ENCODE assay signal across 9 cellular contexts in the genomic region with DNA sequence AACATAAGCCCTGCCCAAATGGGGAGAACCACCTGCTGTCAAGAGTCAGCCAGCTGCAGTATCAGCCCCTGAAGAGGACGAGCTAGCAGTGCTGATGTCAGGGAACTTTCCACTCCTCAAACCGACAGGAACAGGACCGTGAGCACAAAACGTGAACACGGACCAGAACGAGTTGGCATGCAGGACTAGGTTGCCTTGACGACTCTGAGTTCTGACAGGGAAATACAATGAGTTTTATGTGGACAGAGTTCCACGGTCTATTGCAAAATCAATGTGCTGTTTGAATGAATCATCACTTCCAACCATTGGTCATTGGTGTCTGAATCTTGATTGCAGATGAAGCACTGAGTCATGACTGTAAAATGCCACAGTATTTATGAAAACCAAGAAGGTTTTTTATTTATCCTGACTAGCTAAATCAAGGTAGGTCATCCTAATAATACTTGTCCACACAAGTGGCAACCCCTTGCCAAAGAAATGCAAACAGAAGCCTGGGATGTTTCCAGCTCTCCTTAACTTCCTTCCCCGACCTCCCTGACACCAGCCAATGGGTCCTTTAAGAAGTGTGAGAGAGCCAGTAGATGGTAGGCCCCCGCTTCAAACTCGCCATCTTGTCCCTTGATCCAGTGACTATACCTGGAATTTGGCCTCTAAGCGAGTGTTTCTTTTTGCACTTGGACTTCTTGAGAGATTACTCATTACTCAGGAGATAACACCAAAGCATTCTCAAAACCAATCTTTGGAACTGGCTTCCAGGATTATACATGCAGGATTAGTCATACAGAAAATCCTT.
DNase-seq lines count a peak whose midpoint lies in the region; ATAC-seq, FAIRE-seq and TF ChIP-seq lines count a peak whose summit lies in the region.
"Had no signal": no experiment of that assay in that cellular context is flagged by ENCODE, and none has a peak within 500 bp of the region (broad histone marks: within the 10 kb centered on the region; RNA-seq: fewer than 3 reads in every experiment).

No MANE protein-coding gene starts in this region.

- DNase-seq in LNCaP clone FGC (ENCODE audit: low read depth) = peak; percentile 93
- peak; percentile 66 to 92 for DNase-seq in ascending aorta (ENCODE audit: low spot score in 2 of 2)
- DNase-seq in kidney = peak; percentile 86
- peak; percentile 58 for DNase-seq in type B pancreatic cell (ENCODE audit: extremely low spot score, unreplicated experiment)
- no peak for DNase-seq in activated CD4-positive, CD25-positive, alpha-beta regulatory T cell treated with anti-CD3 and anti-CD28 coated beads, Interleukin-2, amount 50 U/mL, for 72 hours
- no peak for DNase-seq in activated CD4-positive, alpha-beta T cell treated with anti-CD3 and anti-CD28 coated beads, Interleukin-2, amount 50 U/mL, for 48 hours

- intact Hi-C loops in ascending aorta (cut with DNase I) = loop anchor here (5.0 to 10.0 kb wide), 2 partner anchors 120 to 377 kb away; a partner anchor contains a TSS
- intact Hi-C loops in kidney (cut with DNase I) = no loop called here

- H3K9me3 ChIP-seq in ascending aorta = no peaks in the 10 kb centered on the region
- H3K9me3 ChIP-seq in kidney (ENCODE audit: control insufficient read depth in 1 of 2, low read length in 2 of 2) = no peaks in the 10 kb centered on the region

- peak overlapping the region; percentile 71 for H3K27ac ChIP-seq in C4-2B
- peak overlapping the region; percentile 70 to 84 for H3K27ac ChIP-seq in ascending aorta
- peak overlapping the region; percentile 69 to 78 for H3K27ac ChIP-seq in kidney (ENCODE audit: low read depth in 2 of 2, low read length in 2 of 2)

- peak; percentile 32 for FAIRE-seq in kidney (lab: Jason Lieb, UNC)

- TF ChIP-seq CTCF in C4-2B (conservative IDR thresholded peaks at IDR 0.05) (no peak), LNCaP clone FGC (IDR thresholded peaks at IDR 0.05; ENCODE audit: control insufficient read depth, extremely low read depth, insufficient read depth) (no peak), ascending aorta (IDR thresholded peaks at IDR 0.05) (no peak), kidney (IDR thresholded peaks at IDR 0.05; ENCODE audit: borderline replicate concordance, extremely low read depth, insufficient read depth) (no peak), type B pancreatic cell (conservative IDR thresholded peaks at IDR 0.05) (no peak)

- H3K9me3 Mint-ChIP-seq in type B pancreatic cell = no peaks in the 10 kb centered on the region

- H3K9ac ChIP-seq in kidney (ENCODE audit: low read length in 2 of 2) = no peak overlapping the region

- H3K27ac Mint-ChIP-seq in type B pancreatic cell = peak overlapping the region; percentile 79

- ATAC-seq in HG03432 (IDR thresholded peaks at IDR 0.05; ENCODE audit: unreplicated experiment) = no peak

- no peaks in the 10 kb centered on the region for H3K36me3 Mint-ChIP-seq in type B pancreatic cell

- H3K4me3 ChIP-seq in LNCaP clone FGC (ENCODE audit: low read depth, low read length) (no peak overlapping the region), ascending aorta (peak overlapping the region in 1 of 2 donors; percentile 25), kidney (ENCODE audit: low read length in 2 of 2) (no peak overlapping the region)
- H3K4me3 ChIP-seq: dorsolateral prefrontal cortex had no signal

- H3K4me1 Mint-ChIP-seq in type B pancreatic cell (ENCODE audit: unreplicated experiment) = peaks cover 6% of the 10 kb centered on the region

- H3K27me3 Mint-ChIP-seq in type B pancreatic cell = peaks cover 21% of the 10 kb centered on the region

- H3K36me3 ChIP-seq in ascending aorta (no peaks in the 10 kb centered on the region), kidney (ENCODE audit: control insufficient read depth in 1 of 2, insufficient read depth in 2 of 2, low read length in 2 of 2) (no peaks in the 10 kb centered on the region)

- H3K4me3 Mint-ChIP-seq in type B pancreatic cell = no peak overlapping the region

- no peaks in the 10 kb centered on the region for H3K27me3 ChIP-seq in ascending aorta

- H3K4me1 ChIP-seq in ascending aorta (peaks cover 3 to 13% of the 10 kb centered on the region in 2 donors), kidney (ENCODE audit: control insufficient read depth in 1 of 2, insufficient read depth in 1 of 2, low read depth in 1 of 2, low read length in 2 of 2) (peaks cover 17 to 26% of the 10 kb centered on the region in 2 donors)

Comparison
In these comparisons a context has a peak if more than half of its experiments do, and no peak if none do; other contexts are left out.
1. DNase-seq: peak in LNCaP clone FGC (single experiment), ascending aorta (2 of 2), kidney (single experiment) and type B pancreatic cell (single experiment); none in activated CD4-positive, CD25-positive, alpha-beta regulatory T cell treated with anti-CD3 and anti-CD28 coated beads, Interleukin-2, amount 50 U/mL, for 72 hours (single experiment) and activated CD4-positive, alpha-beta T cell treated with anti-CD3 and anti-CD28 coated beads, Interleukin-2, amount 50 U/mL, for 48 hours (0 of 2).
2. Peak in every context shown above with its lines, with median percentiles within 50 percentile points of each other: H3K27ac ChIP-seq.